ENCODE assay signal across 1 cellular context in the genomic region with DNA sequence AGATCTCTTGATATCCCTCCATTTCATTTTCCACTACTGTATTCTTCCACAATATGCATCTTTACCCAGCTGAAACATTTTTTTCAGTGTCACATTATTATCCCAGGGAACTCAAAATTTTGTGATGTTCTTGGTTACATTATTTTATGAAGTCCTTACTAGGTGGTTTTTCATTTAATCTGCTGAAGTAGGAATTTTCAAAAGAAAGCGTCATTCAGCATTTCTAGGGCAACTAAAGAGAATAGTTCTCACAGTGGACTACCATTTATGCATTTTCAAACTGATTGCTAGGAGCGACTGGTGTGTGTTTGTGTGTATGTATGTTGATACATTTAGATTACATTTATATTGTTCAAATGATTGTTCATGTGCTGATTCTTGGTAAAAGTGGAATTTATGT.
TF ChIP-seq lines count a peak whose summit lies in the region.

No MANE protein-coding gene starts in this region.

TF ChIP-seq in HepG2, 621 proteins besides CTCF, POLR2A, EP300 and RAD21:
- TF ChIP-seq MAFK (conservative IDR thresholded peaks at IDR 0.05 in 1 of 2, IDR thresholded peaks at IDR 0.05 in 1 of 2; ENCODE audit: low read length in 2 of 2) (peak; percentile 13 to 35; a peak in 1 of 4 replicates), TP53 (CRISPR knock-in tag; conservative IDR thresholded peaks at IDR 0.05) (no peak)
